In genomic region chr18:76461692-76462325, GRCh38 we compare ENCODE assay signal across 17 cellular contexts. TPM values are rescaled to one million over a fixed set of nuclear protein-coding genes. Genes with fewer than 3 reads are reported as not detected.
DNase-seq lines count a peak whose midpoint lies in the region; ATAC-seq and TF ChIP-seq lines count a peak whose summit lies in the region.
"Had no signal": no experiment of that assay in that cellular context is flagged by ENCODE, and none has a peak within 500 bp of the region (broad histone marks: within the 10 kb centered on the region; RNA-seq: fewer than 3 reads in every experiment).

No MANE protein-coding gene starts in this region.

- no peaks in the 10 kb centered on the region for H3K9me3 Mint-ChIP-seq in activated CD8-positive, alpha-beta memory T cell treated with anti-CD3 and anti-CD28 coated beads, Interleukin-2, amount 10 ng/mL, durations not matched to agents 7 days and 5 days (ENCODE audit: low read depth)
- H3K9me3 Mint-ChIP-seq in chondrocyte (ENCODE audit: low read depth): no peaks in the 10 kb centered on the region
- no peaks in the 10 kb centered on the region for H3K9me3 Mint-ChIP-seq in type B pancreatic cell

- peak overlapping the region; percentile 20 for H2AK5ac ChIP-seq in mesenchymal stem cell (ENCODE audit: low read length, severe bottlenecking)

- peaks cover 19 to 32% of the 10 kb centered on the region in 2 experiments for H3K36me3 ChIP-seq in mesenchymal stem cell (ENCODE audit: control insufficient read depth in 1 of 2, insufficient read depth in 2 of 2, low read depth in 1 of 2, low read length in 2 of 2)

- H3K79me1 ChIP-seq in mesenchymal stem cell (replicated peaks; ENCODE audit: low read length, poor library complexity, severe bottlenecking): peaks cover 36% of the 10 kb centered on the region

- no peak overlapping the region for H3K27ac Mint-ChIP-seq in activated CD8-positive, alpha-beta memory T cell treated with anti-CD3 and anti-CD28 coated beads, Interleukin-2, amount 10 ng/mL, durations not matched to agents 7 days and 5 days
- H3K27ac Mint-ChIP-seq in chondrocyte (ENCODE audit: unreplicated experiment): peak overlapping the region; percentile 8
- no peak overlapping the region for H3K27ac Mint-ChIP-seq in type B pancreatic cell

- CTCF ChIA-PET in activated CD8-positive, alpha-beta memory T cell treated with anti-CD3 and anti-CD28 coated beads, Interleukin-2, amount 10 ng/mL, durations not matched to agents 7 days and 5 days (lab: Charles Lee): no interaction called here

- no peaks in the 10 kb centered on the region for H3K9me3 ChIP-seq in mesenchymal stem cell (ENCODE audit: control insufficient read depth, low read length)
- H3K9me3 ChIP-seq: SJSA1 had no signal

- H2BK5ac ChIP-seq in mesenchymal stem cell (ENCODE audit: low read depth, low read length, poor library complexity, severe bottlenecking): no peak overlapping the region

- H3K23ac ChIP-seq in mesenchymal stem cell (ENCODE audit: low read length in 2 of 2): no peak overlapping the region

- no peak overlapping the region for H3K18ac ChIP-seq in mesenchymal stem cell (ENCODE audit: low read depth in 1 of 2, low read length in 2 of 2)

- H3K27me3 Mint-ChIP-seq in activated CD8-positive, alpha-beta memory T cell treated with anti-CD3 and anti-CD28 coated beads, Interleukin-2, amount 10 ng/mL, durations not matched to agents 7 days and 5 days: peaks cover under 1% of the 10 kb centered on the region
- H3K27me3 Mint-ChIP-seq in chondrocyte (ENCODE audit: low read depth): no peaks in the 10 kb centered on the region
- H3K27me3 Mint-ChIP-seq in type B pancreatic cell: no peaks in the 10 kb centered on the region

- no peak overlapping the region for H2AFZ ChIP-seq in mesenchymal stem cell (ENCODE audit: low read depth, low read length)
- H2AFZ ChIP-seq: PC-9 had no signal

- DNase-seq in activated CD8-positive, alpha-beta memory T cell treated with anti-CD3 and anti-CD28 coated beads for 24 hours: peak; percentile 48
- no peak for DNase-seq in activated CD8-positive, alpha-beta memory T cell treated with anti-CD3 and anti-CD28 coated beads, Interleukin-2, amount 10 ng/mL, durations not matched to agents 7 days and 5 days
- DNase-seq in chondrocyte (ENCODE audit: low spot score) (no peak), mesenchymal stem cell (no peak), type B pancreatic cell (ENCODE audit: extremely low spot score, unreplicated experiment) (peak; percentile 63), A172 (ENCODE audit: low spot score) (no peak), medulla oblongata (ENCODE audit: extremely low spot score) (no peak), cerebellum (ENCODE audit: low spot score) (no peak)
- DNase-seq: DMS 273 treated with DMSO at 0.1 percent for 48 hours, NCI-H1048, NCI-H146, NCI-H2081, NCI-H510A treated with DMSO at 0.1 percent for 48 hours, PC-9 had no signal

- H3K4ac ChIP-seq in mesenchymal stem cell (ENCODE audit: low read depth in 1 of 2, low read length in 2 of 2): no peak overlapping the region

- no peak overlapping the region for H4K8ac ChIP-seq in mesenchymal stem cell (ENCODE audit: low read length)

- no peak overlapping the region for H3K4me2 ChIP-seq in mesenchymal stem cell (ENCODE audit: low read length, poor library complexity, severe bottlenecking)
- H3K4me2 ChIP-seq: KMS-11, PC-9 had no signal

- H3K36me3 Mint-ChIP-seq in activated CD8-positive, alpha-beta memory T cell treated with anti-CD3 and anti-CD28 coated beads, Interleukin-2, amount 10 ng/mL, durations not matched to agents 7 days and 5 days: no peaks in the 10 kb centered on the region
- H3K36me3 Mint-ChIP-seq in chondrocyte (ENCODE audit: low read depth) (no peaks in the 10 kb centered on the region), type B pancreatic cell (peaks cover 35% of the 10 kb centered on the region)

- H3K4me3 ChIP-seq in mesenchymal stem cell (ENCODE audit: insufficient read depth in 1 of 2, low read depth in 1 of 2, low read length in 2 of 2): no peak overlapping the region
- H3K4me3 ChIP-seq: PC-9, SJSA1 had no signal

- H3K14ac ChIP-seq in mesenchymal stem cell (ENCODE audit: low read length in 2 of 2): no peak overlapping the region

- H3K9ac ChIP-seq in mesenchymal stem cell (ENCODE audit: low read length): no peak overlapping the region
- H3K9ac ChIP-seq: KMS-11 had no signal

- H3K4me1 Mint-ChIP-seq in activated CD8-positive, alpha-beta memory T cell treated with anti-CD3 and anti-CD28 coated beads, Interleukin-2, amount 10 ng/mL, durations not matched to agents 7 days and 5 days: no peaks in the 10 kb centered on the region
- H3K4me1 Mint-ChIP-seq in chondrocyte (ENCODE audit: low read depth): peaks cover 41% of the 10 kb centered on the region
- H3K4me1 Mint-ChIP-seq in type B pancreatic cell (ENCODE audit: unreplicated experiment): peaks cover 25% of the 10 kb centered on the region

- H3K4me3 Mint-ChIP-seq in activated CD8-positive, alpha-beta memory T cell treated with anti-CD3 and anti-CD28 coated beads, Interleukin-2, amount 10 ng/mL, durations not matched to agents 7 days and 5 days: no peak overlapping the region
- H3K4me3 Mint-ChIP-seq in chondrocyte (ENCODE audit: unreplicated experiment): no peak overlapping the region
- no peak overlapping the region for H3K4me3 Mint-ChIP-seq in type B pancreatic cell

- ATAC-seq in activated CD8-positive, alpha-beta memory T cell treated with anti-CD3 and anti-CD28 coated beads, Interleukin-2, amount 10 ng/mL, durations not matched to agents 7 days and 5 days: no peak

- H2BK12ac ChIP-seq in mesenchymal stem cell (ENCODE audit: low read length in 2 of 2): no peak overlapping the region

- peaks cover 34% of the 10 kb centered on the region for H3K4me1 ChIP-seq in mesenchymal stem cell (ENCODE audit: control insufficient read depth, insufficient read depth, low read depth, low read length)

- no peak overlapping the region for H2BK120ac ChIP-seq in mesenchymal stem cell (ENCODE audit: low read depth, low read length)

- 98% methylated on average over 27 of the region's 27 CpGs for WGBS in mesenchymal stem cell

- peak overlapping the region; percentile 26 for H2BK15ac ChIP-seq in mesenchymal stem cell (ENCODE audit: low read depth, poor library complexity, severe bottlenecking)

- no peaks in the 10 kb centered on the region for H3K27me3 ChIP-seq in mesenchymal stem cell (ENCODE audit: control insufficient read depth in 1 of 2, insufficient read depth in 1 of 2, low read length in 2 of 2)
- H3K27me3 ChIP-seq: SJSA1 had no signal

- H4K91ac ChIP-seq in mesenchymal stem cell (ENCODE audit: low read length): no peak overlapping the region

- H3K27ac ChIP-seq in mesenchymal stem cell (ENCODE audit: low read length, poor library complexity, severe bottlenecking): no peak overlapping the region
- H3K27ac ChIP-seq: 22Rv1, KMS-11, PC-9, SJSA1 had no signal

- TF ChIP-seq CTCF in chondrocyte (IDR thresholded peaks at IDR 0.05) (no peak), type B pancreatic cell (conservative IDR thresholded peaks at IDR 0.05) (no peak)

RNA-seq across cellular contexts. Expression of gene ZNF516, which starts 33.2 kb away (rescaled TPM):
- total RNA-seq in activated CD8-positive, alpha-beta memory T cell treated with anti-CD3 and anti-CD28 coated beads, Interleukin-2, amount 10 ng/mL, durations not matched to agents 7 days and 5 days: 1 to 10 TPM; 1.5 to 2.0 TPM
- 26.1 to 31.8 TPM (median 27.7 TPM) in 3 replicates for total RNA-seq in chondrocyte
- polyA plus RNA-seq in mesenchymal stem cell (2013, experiment 1 of 2): 13.7 TPM
- polyA plus RNA-seq in mesenchymal stem cell (2013, experiment 2 of 2): 14.9 TPM
- 34.1 and 71.2 TPM in 2 replicates for total RNA-seq in type B pancreatic cell (ENCODE audit: low replicate concordance)
- total RNA-seq in A172 (2014; rRNA removed; shearing (Covaris generic)): 2.1 and 4.8 TPM in 2 replicates
- 27.5 TPM for total RNA-seq in cerebellum

Comparison
In these comparisons a context has a peak if more than half of its experiments do, and no peak if none do; other contexts are left out.
1. DNase-seq: peak in activated CD8-positive, alpha-beta memory T cell treated with anti-CD3 and anti-CD28 coated beads for 24 hours (single experiment) and type B pancreatic cell (single experiment); none in activated CD8-positive, alpha-beta memory T cell treated with anti-CD3 and anti-CD28 coated beads, Interleukin-2, amount 10 ng/mL, durations not matched to agents 7 days and 5 days (single experiment), chondrocyte (single experiment), mesenchymal stem cell (single experiment), A172 (single experiment), medulla oblongata (single experiment) and cerebellum (single experiment).